15 cellular contexts compared by ENCODE assay signal in the genomic region with DNA sequence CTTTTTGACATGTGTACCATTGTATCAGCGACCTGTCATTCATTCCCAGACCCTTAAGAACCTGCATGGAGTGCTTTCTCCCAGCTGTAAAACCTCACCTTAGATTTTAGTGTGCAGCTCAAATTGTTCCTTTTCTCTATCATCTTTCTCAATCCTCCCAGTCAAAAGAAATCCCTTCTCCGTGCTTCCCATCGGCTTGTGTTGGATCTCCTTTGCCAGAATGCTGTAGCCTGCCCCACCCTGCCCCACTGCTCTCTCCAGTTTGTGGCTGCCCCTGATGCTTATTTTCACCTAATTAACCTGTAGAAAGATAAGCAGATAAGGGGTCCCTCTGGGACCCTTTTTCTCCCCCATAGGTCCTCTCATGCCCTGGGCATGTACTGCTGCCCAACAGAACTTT.
"Had no signal": no experiment of that assay in that cellular context is flagged by ENCODE, and none has a peak within 500 bp of the region (broad histone marks: within the 10 kb centered on the region; RNA-seq: fewer than 3 reads in every experiment).

No MANE protein-coding gene starts in this region.

- H3K4me3 Mint-ChIP-seq: activated CD4-positive, alpha-beta T cell treated with anti-CD3 and anti-CD28 coated beads, Interleukin-2, amount 10 ng/mL, durations not matched to agents 24 days and 14 days; activated naive CD4-positive, alpha-beta T cell treated with anti-CD3 and anti-CD28 coated beads for 36 hours; activated T-cell treated with anti-CD3 and anti-CD28 coated beads, Interleukin-2, amount 50 U/mL, for 4 hours; naive thymus-derived CD8-positive, alpha-beta T cell had no signal

- DNase-seq: activated CD4-positive, alpha-beta T cell treated with anti-CD3 and anti-CD28 coated beads, Interleukin-2, amount 10 ng/mL, durations not matched to agents 24 days and 14 days; activated CD8-positive, alpha-beta memory T cell treated with anti-CD3 and anti-CD28 coated beads, Interleukin-2, amount 50 U/mL, for 4 hours; activated naive CD4-positive, alpha-beta T cell treated with anti-CD3 and anti-CD28 coated beads for 36 hours; activated T-cell treated with anti-CD3 and anti-CD28 coated beads, Interleukin-2, amount 50 U/mL, for 4 hours; aorta; effector CD4-positive, alpha-beta T cell; heart right ventricle; left ventricle myocardium superior; naive thymus-derived CD8-positive, alpha-beta T cell; sigmoid colon; spleen; stimulated activated naive CD4-positive, alpha-beta T cell; T1000; thyroid gland had no signal

- H3K4me1 ChIP-seq: sigmoid colon, spleen, thyroid gland had no signal

- H3K9me3 ChIP-seq: esophagus muscularis mucosa, heart right ventricle, sigmoid colon, spleen, thyroid gland had no signal

- H3K27ac ChIP-seq: esophagus muscularis mucosa, heart right ventricle, sigmoid colon, spleen, thyroid gland had no signal

- H3K9me3 Mint-ChIP-seq: activated CD4-positive, alpha-beta T cell treated with anti-CD3 and anti-CD28 coated beads, Interleukin-2, amount 10 ng/mL, durations not matched to agents 24 days and 14 days; activated naive CD4-positive, alpha-beta T cell treated with anti-CD3 and anti-CD28 coated beads for 36 hours; activated T-cell treated with anti-CD3 and anti-CD28 coated beads, Interleukin-2, amount 50 U/mL, for 4 hours; naive thymus-derived CD8-positive, alpha-beta T cell had no signal

- H3K4me3 ChIP-seq: esophagus muscularis mucosa, heart right ventricle, sigmoid colon, spleen, thyroid gland had no signal

- H3K27ac Mint-ChIP-seq: activated CD4-positive, alpha-beta T cell treated with anti-CD3 and anti-CD28 coated beads, Interleukin-2, amount 10 ng/mL, durations not matched to agents 24 days and 14 days; activated naive CD4-positive, alpha-beta T cell treated with anti-CD3 and anti-CD28 coated beads for 36 hours had no signal

- H3K27me3 ChIP-seq: esophagus muscularis mucosa, heart right ventricle, sigmoid colon, spleen, thyroid gland had no signal

- ATAC-seq: activated T-cell treated with anti-CD3 and anti-CD28 coated beads, Interleukin-2, amount 50 U/mL, for 4 hours; left ventricle myocardium superior; naive thymus-derived CD8-positive, alpha-beta T cell had no signal

- H3K27me3 Mint-ChIP-seq: activated CD4-positive, alpha-beta T cell treated with anti-CD3 and anti-CD28 coated beads, Interleukin-2, amount 10 ng/mL, durations not matched to agents 24 days and 14 days had no signal
